27 cellular contexts compared by ENCODE assay signal in genomic region chr1:189117072-189117770, GRCh38.
"Had no signal": no experiment of that assay in that cellular context is flagged by ENCODE, and none has a peak within 500 bp of the region (broad histone marks: within the 10 kb centered on the region; RNA-seq: fewer than 3 reads in every experiment).

No MANE protein-coding gene starts in this region.

- H3K27ac Mint-ChIP-seq: activated CD4-positive, alpha-beta memory T cell treated with anti-CD3 and anti-CD28 coated beads for 36 hours; activated naive CD4-positive, alpha-beta T cell treated with anti-CD3 and anti-CD28 coated beads for 36 hours; activated naive CD8-positive, alpha-beta T cell; activated T-helper 17 cell treated with anti-CD3 and anti-CD28 coated beads, Interleukin-2, amount 50 U/mL, for 72 hours; T-helper 17 cell had no signal

- H3K4me1 Mint-ChIP-seq: activated CD4-positive, alpha-beta T cell treated with anti-CD3 and anti-CD28 coated beads, Interleukin-2, amount 10 ng/mL, durations not matched to agents 7 days and 5 days; activated T-helper 17 cell treated with anti-CD3 and anti-CD28 coated beads, Interleukin-2, amount 50 U/mL, for 72 hours; T-helper 17 cell had no signal

- H3K36me3 Mint-ChIP-seq: activated CD4-positive, alpha-beta memory T cell treated with anti-CD3 and anti-CD28 coated beads for 36 hours; activated naive CD8-positive, alpha-beta T cell had no signal

- H3K36me3 ChIP-seq: brain microvascular endothelial cell, cardiac muscle cell, Peyer's patch, SJCRH30 had no signal

- H3K4me1 ChIP-seq: Peyer's patch, SJCRH30 had no signal

- H3K9me3 ChIP-seq: Peyer's patch, SJCRH30 had no signal

- H3K27ac ChIP-seq: brain microvascular endothelial cell, cardiac muscle cell, Peyer's patch, RWPE1, SJCRH30, VCaP had no signal

- H3K9me3 Mint-ChIP-seq: activated CD4-positive, alpha-beta memory T cell treated with anti-CD3 and anti-CD28 coated beads for 36 hours; activated CD4-positive, alpha-beta T cell treated with anti-CD3 and anti-CD28 coated beads, Interleukin-2, amount 10 ng/mL, durations not matched to agents 7 days and 5 days had no signal

- ATAC-seq: activated T-helper 17 cell treated with anti-CD3 and anti-CD28 coated beads, Interleukin-2, amount 50 U/mL, for 72 hours; T-helper 17 cell had no signal

- H3K27me3 ChIP-seq: brain microvascular endothelial cell, cardiac muscle cell, Peyer's patch, SJCRH30 had no signal

- H3K27me3 Mint-ChIP-seq: activated CD4-positive, alpha-beta memory T cell treated with anti-CD3 and anti-CD28 coated beads for 36 hours; activated CD4-positive, alpha-beta T cell treated with anti-CD3 and anti-CD28 coated beads, Interleukin-2, amount 10 ng/mL, durations not matched to agents 7 days and 5 days; activated naive CD8-positive, alpha-beta T cell; activated T-helper 17 cell treated with anti-CD3 and anti-CD28 coated beads, Interleukin-2, amount 50 U/mL, for 72 hours; T-helper 17 cell had no signal

- H3K4me3 ChIP-seq: cardiac muscle cell, Peyer's patch, SJCRH30 had no signal

- H3K4me3 Mint-ChIP-seq: activated CD4-positive, alpha-beta memory T cell treated with anti-CD3 and anti-CD28 coated beads for 36 hours; activated CD4-positive, alpha-beta T cell treated with anti-CD3 and anti-CD28 coated beads, Interleukin-2, amount 10 ng/mL, durations not matched to agents 7 days and 5 days; activated naive CD4-positive, alpha-beta T cell treated with anti-CD3 and anti-CD28 coated beads for 36 hours; activated naive CD8-positive, alpha-beta T cell; activated T-helper 17 cell treated with anti-CD3 and anti-CD28 coated beads, Interleukin-2, amount 50 U/mL, for 72 hours; T-helper 17 cell had no signal

- DNase-seq: activated CD4-positive, alpha-beta memory T cell treated with anti-CD3 and anti-CD28 coated beads for 36 hours; activated CD4-positive, alpha-beta T cell treated with anti-CD3 and anti-CD28 coated beads, Interleukin-2, amount 10 ng/mL, durations not matched to agents 7 days and 5 days; activated CD4-positive, CD25-positive, alpha-beta regulatory T cell; activated CD8-positive, alpha-beta memory T cell treated with anti-CD3 and anti-CD28 coated beads for 24 hours; activated gamma-delta T cell; activated naive CD4-positive, alpha-beta T cell treated with anti-CD3 and anti-CD28 coated beads for 36 hours; activated T-cell treated with anti-CD3 and anti-CD28 coated beads, Interleukin-2, amount 50 U/mL, for 48 hours; brain microvascular endothelial cell; Karpas-422; NCI-H1092; NCI-H1417; NCI-H1930; NCI-H2171; NCI-H2227 treated with DMSO at 0.1 percent for 48 hours; NCI-H446 treated with DMSO at 0.1 percent for 48 hours; NCI-H526; NCI-H82; Peyer's patch; Right ventricle myocardium superior; SJCRH30; T-helper 17 cell; T-helper 9 cell had no signal
